ENCODE assay signal across 8 cellular contexts in genomic region chr19:16659832-16660708, GRCh38. TPM values are rescaled to one million over a fixed set of nuclear protein-coding genes. Genes with fewer than 3 reads are reported as not detected.
DNase-seq lines count a peak whose midpoint lies in the region; TF ChIP-seq lines count a peak whose summit lies in the region.

Gene SMIM7 (minus strand): TSS chr19:16660144. CDS start chr19:16660110, 34 bp downstream.

- peak within 1 kb of the TSS; percentile 94 for H2AFZ ChIP-seq in neuron (ENCODE audit: low read depth, low read length)

- peaks cover 19% of the 10 kb centered on the region for H3K4me1 ChIP-seq in neuron (ENCODE audit: insufficient read depth, low read length)
- peaks cover 3 to 38% (median 33%) of the 10 kb centered on the region in 5 donors for H3K4me1 ChIP-seq in subcutaneous abdominal adipose tissue (ENCODE audit: control insufficient read depth in 5 of 5, insufficient read depth in 5 of 5, low read length in 5 of 5)

- H3K27me3 ChIP-seq in neuron (ENCODE audit: insufficient read depth, low read length) (no peaks in the 10 kb centered on the region), subcutaneous abdominal adipose tissue (ENCODE audit: control insufficient read depth in 5 of 5, insufficient read depth in 4 of 5, low read length in 5 of 5) (no peaks in the 10 kb centered on the region)

- no peaks in the 10 kb centered on the region for H3K9me3 ChIP-seq in neuron (ENCODE audit: low read length)
- H3K9me3 ChIP-seq in subcutaneous abdominal adipose tissue (ENCODE audit: control insufficient read depth in 5 of 5, low read length in 5 of 5): no peaks in the 10 kb centered on the region

- H3K9ac ChIP-seq in subcutaneous abdominal adipose tissue (ENCODE audit: low read length in 5 of 5): peak within 1 kb of the TSS; percentile 56 to 87 (median 82)

- POLR2A ChIA-PET in HEK293T (lab: Yijun Ruan, JAX): interaction anchor here (0.6 to 2.6 kb wide), 16 partner anchors 8 to 164 kb away, joined by 3 to 13 read pairs (median 4); partner anchors contain the start of genes C19orf44, CALR3, MED26 and SLC35E1

- H3K27ac ChIP-seq in subcutaneous abdominal adipose tissue (ENCODE audit: low read depth, low read length): peak within 1 kb of the TSS; percentile 80

- in situ Hi-C loops in SK-MEL-5 (cut with HindIII; ENCODE audit: low pct_unique_long_range_greater_than_20kb, low sequenced_read_pairs): no loop called here

- DNase-seq in GM04503 (ENCODE audit: low read depth) (peak; percentile 93), HEK293T (ENCODE audit: extremely low spot score) (peak; percentile 98), MV-4-11 (lab: John Stamatoyannopoulos, UW) (peak; percentile 100), SK-MEL-5 (ENCODE audit: low read depth, low spot score) (peak; percentile 96), foreskin melanocyte (peak; percentile 97)
- DNase-seq in activated naive CD4-positive, alpha-beta T cell treated with Interleukin-2 at 50 U/mL for 16 hours: peak; percentile 99

- H3K36me3 ChIP-seq in neuron (ENCODE audit: insufficient read depth, low read length): peaks cover 33% of the 10 kb centered on the region
- H3K36me3 ChIP-seq in subcutaneous abdominal adipose tissue (ENCODE audit: control insufficient read depth in 5 of 5, insufficient read depth in 5 of 5, low read length in 5 of 5): peaks cover under 1 to 31% (median 27%) of the 10 kb centered on the region in 5 donors

- CTCF ChIA-PET in HEK293T (lab: Yijun Ruan, JAX): no interaction called here

- H3K4me3 ChIP-seq in neuron (ENCODE audit: low read length) (peak within 1 kb of the TSS; percentile 82), subcutaneous abdominal adipose tissue (ENCODE audit: low read depth in 1 of 5, low read length in 5 of 5) (peak within 1 kb of the TSS; percentile 92 to 98 (median 97))

TF ChIP-seq in HEK293T, 16 proteins besides CTCF, POLR2A, EP300 and RAD21:
- peak; percentile 74; the same call in 1 of the 2 replicates for TF ChIP-seq L3MBTL2 (conservative IDR thresholded peaks at IDR 0.05)
- no peak for TF ChIP-seq FOXK2 (IDR thresholded peaks at IDR 0.05)
- TF ChIP-seq PKNOX1 (IDR thresholded peaks at IDR 0.05): peak; percentile 69; the same call in 1 of the 2 replicates
- peak; percentile 90 for TF ChIP-seq ELF4 (IDR thresholded peaks at IDR 0.05)
- TF ChIP-seq FOXA1 (IDR thresholded peaks at IDR 0.05): no peak
- no peak for TF ChIP-seq ARNT (IDR thresholded peaks at IDR 0.05)

RNA-seq across cellular contexts. Expression of gene SMIM7, which starts in this region (rescaled TPM):
- 80.3 and 90.8 TPM in 2 replicates for total RNA-seq in SK-MEL-5 (2014; rRNA removed; shearing (Covaris generic))
- polyA plus RNA-seq in SK-MEL-5 (2015; cell fraction: cytosol; rRNA removed): 73.6 and 82.0 TPM in 2 replicates
- polyA plus RNA-seq in SK-MEL-5 (2015; cell fraction: nucleus; rRNA removed): 47.3 and 50.7 TPM in 2 replicates

Comparison
In these comparisons a context has a peak if more than half of its experiments do, and no peak if none do; other contexts are left out.
1. Peak in every context shown above with its lines: DNase-seq, H3K4me3 ChIP-seq and H3K27ac ChIP-seq.